ENCODE assay signal across 19 cellular contexts in genomic region chr16:74829637-74830036, GRCh38. TPM values are rescaled to one million over a fixed set of nuclear protein-coding genes. Genes with fewer than 3 reads are reported as not detected.
DNase-seq lines count a peak whose midpoint lies in the region; ATAC-seq, FAIRE-seq and TF ChIP-seq lines count a peak whose summit lies in the region.
"Had no signal": no experiment of that assay in that cellular context is flagged by ENCODE, and none has a peak within 500 bp of the region (broad histone marks: within the 10 kb centered on the region; RNA-seq: fewer than 3 reads in every experiment).

No MANE protein-coding gene starts in this region.

- CTCF ChIA-PET in HepG2 (lab: Yijun Ruan, JAX; ENCODE audit: low intra/inter-chr PET ratio, low total read pairs) = no interaction called here

- 17% methylated on average over 5 of the region's 5 CpGs for WGBS in HepG2 (ENCODE audit: low lambda C conversion rate)
- 30% methylated on average over 4 of the region's 5 CpGs for WGBS in right lobe of liver (ENCODE audit: insufficient coverage, low coverage, low lambda C conversion rate, missing lambda C conversion rate)
- WGBS in adrenal gland, 4 donors = 44 to 55% (median 52%) methylated on average over 5 of the region's 5 CpGs

- H3K36me3 ChIP-seq in HepG2 (replicated peaks in 1 of 2; ENCODE audit: control insufficient read depth in 1 of 2, insufficient read depth in 2 of 2, low read length in 2 of 2) (no peaks in the 10 kb centered on the region), right lobe of liver (no peaks in the 10 kb centered on the region), adrenal gland (replicated peaks in 1 of 2) (no peaks in the 10 kb centered on the region)
- H3K36me3 ChIP-seq: BE2C had no signal

- no peak overlapping the region for H3K4me2 ChIP-seq in HepG2 (ENCODE audit: low read depth, low read length)
- H3K4me2 ChIP-seq: GM23338 had no signal

- POLR2A ChIA-PET in HepG2 (lab: Yijun Ruan, JAX) = no interaction called here

- H3K27ac ChIP-seq in HepG2 (ENCODE audit: extremely low read length, insufficient read depth, low read length) = no peak overlapping the region
- H3K27ac ChIP-seq in right lobe of liver = no peak overlapping the region
- no peak overlapping the region for H3K27ac ChIP-seq in adrenal gland
- H3K27ac ChIP-seq: C4-2B had no signal

- no peaks in the 10 kb centered on the region for H3K9me3 ChIP-seq in HepG2 (ENCODE audit: low read length)
- no peaks in the 10 kb centered on the region for H3K9me3 ChIP-seq in right lobe of liver
- H3K9me3 ChIP-seq in adrenal gland (replicated peaks in 1 of 3) = peaks cover 0 to 11% (median 0%) of the 10 kb centered on the region in 3 donors
- H3K9me3 ChIP-seq: BE2C had no signal

- no peaks in the 10 kb centered on the region for H4K20me1 ChIP-seq in HepG2 (ENCODE audit: insufficient read depth, low read length)

- TF ChIP-seq RAD21 in HepG2 (CRISPR knock-in tag; IDR thresholded peaks at IDR 0.05) = no peak

- peak; percentile 28 for FAIRE-seq in HepG2 (lab: Jason Lieb, UNC)
- FAIRE-seq: D721Med, G401.6, GM12892 had no signal

- TF ChIP-seq POLR2A in HepG2 (IDR thresholded peaks at IDR 0.05; ENCODE audit: insufficient read depth in 1 of 2, low read depth in 2 of 2, low read length in 2 of 2) (no peak), right lobe of liver (IDR thresholded peaks at IDR 0.05) (no peak), adrenal gland (IDR thresholded peaks at IDR 0.05) (no peak)

- TF ChIP-seq EP300 in HepG2 (IDR thresholded peaks at IDR 0.05; ENCODE audit: low read depth in 2 of 2, low read length in 2 of 2) (no peak), HepG2 (CRISPR knock-in tag; IDR thresholded peaks at IDR 0.05; ENCODE audit: borderline replicate concordance) (no peak)

- in situ Hi-C loops in HepG2 (cut with HindIII; ENCODE audit: extremely low pct_ligation_motif_present, low pct_unique_long_range_greater_than_20kb) = no loop called here

- no peak overlapping the region for H3K9ac ChIP-seq in HepG2 (ENCODE audit: insufficient read depth, low read depth, low read length)

- intact Hi-C loops in HepG2 (cut with micrococcal nuclease; ENCODE audit: unreplicated experiment) (no loop called here), right lobe of liver (cut with DNase I) (no loop called here), adrenal gland (cut with DNase I) (no loop called here), left colon (cut with DNase I, micrococcal nuclease) (no loop called here)

- H3K79me2 ChIP-seq in HepG2 (ENCODE audit: insufficient read depth, low read length) = no peaks in the 10 kb centered on the region

- peaks cover 0 to 4% of the 10 kb centered on the region in 2 experiments; a peak in 1 of 5 replicates for H3K27me3 ChIP-seq in HepG2 (ENCODE audit: control insufficient read depth in 1 of 2, insufficient read depth in 2 of 2, low read length in 2 of 2)
- no peaks in the 10 kb centered on the region for H3K27me3 ChIP-seq in right lobe of liver
- no peaks in the 10 kb centered on the region for H3K27me3 ChIP-seq in adrenal gland

- DNase-seq in HepG2 (ENCODE audit: low spot score) (no peak), right lobe of liver (no peak), adrenal gland (peak in 4 of 7 donors; percentile 18 to 33 (median 26)), left colon (no peak), occipital lobe (lab: John Stamatoyannopoulos, UW) (no peak), LoVo (ENCODE audit: low spot score) (no peak)
- DNase-seq: BE2C; CD4-positive, alpha-beta memory T cell; DMS153; DMS79 treated with DMSO at 0.1 percent for 48 hours; EL; H7 had no signal

- no peak overlapping the region for H2AFZ ChIP-seq in HepG2 (ENCODE audit: low read length)
- H2AFZ ChIP-seq: GM23338 had no signal

- no peak for ATAC-seq in HepG2
- no peak for ATAC-seq in right lobe of liver
- peak; percentile 90 for ATAC-seq in left colon
- no peak for ATAC-seq in HG03439 (IDR thresholded peaks at IDR 0.05; ENCODE audit: unreplicated experiment)
- ATAC-seq: GM23338 had no signal

- no TSS peak for BruUV-seq in HepG2 (replicated peaks; lab: Mats Ljungman, UMichigan)

- TF ChIP-seq CTCF in HepG2 (CRISPR knock-in tag; IDR thresholded peaks at IDR 0.05) (no peak), right lobe of liver (IDR thresholded peaks at IDR 0.05) (no peak), adrenal gland (IDR thresholded peaks at IDR 0.05) (no peak)

- H3K4me1 ChIP-seq in HepG2 (ENCODE audit: insufficient read depth, low read length) (0 out of 2 replicates have a peak, but pooled peaks cover 8% of the 10 kb centered on the region), right lobe of liver (no peaks in the 10 kb centered on the region), adrenal gland (replicated peaks in 1 of 2) (peaks cover 0 to 4% of the 10 kb centered on the region in 2 donors)
- H3K4me1 ChIP-seq: BE2C had no signal

- H3K4me3 ChIP-seq in HepG2 (replicated peaks in 1 of 3; ENCODE audit: insufficient read depth in 1 of 3, low read depth in 2 of 3, low read length in 3 of 3) (no peak overlapping the region), right lobe of liver (no peak overlapping the region), adrenal gland (no peak overlapping the region)
- H3K4me3 ChIP-seq: GM23338 had no signal

TF ChIP-seq in HepG2, 621 proteins besides CTCF, POLR2A, EP300 and RAD21 (continues in another document):
- TF ChIP-seq ATF5 (CRISPR knock-in tag; IDR thresholded peaks at IDR 0.05; ENCODE audit: low read depth) (no peak), HNF4G (IDR thresholded peaks at IDR 0.05; ENCODE audit: borderline replicate concordance, low read depth, low read length) (peak; percentile 60), HNF4G (CRISPR knock-in tag; IDR thresholded peaks at IDR 0.05; ENCODE audit: borderline replicate concordance, low read depth) (no peak), UBTF (CRISPR knock-in tag; IDR thresholded peaks at IDR 0.05) (no peak), HNF4A (CRISPR knock-in tag; IDR thresholded peaks at IDR 0.05) (peak; percentile 72), CEBPB (IDR thresholded peaks at IDR 0.05; ENCODE audit: borderline replicate concordance, low read depth, low read length) (peak; percentile 77), GATAD2A (CRISPR knock-in tag; IDR thresholded peaks at IDR 0.05) (0 out of 2 replicates have a peak, but pooled peaks have one; percentile 19)

RNA-seq across cellular contexts. Expression of gene FA2H, which starts 55.0 kb away (rescaled TPM):
- total RNA-seq in HepG2 (2016; rRNA removed; fragmentation: Illumina TruSeq; extraction: Trizol) = not detected in 2 replicates
- total RNA-seq in HepG2 (2016; cell fraction: cytosol; rRNA removed; fragmentation: Illumina TruSeq; extraction: Trizol; ENCODE audit: low read depth) = not detected in 2 replicates
- not detected in 2 replicates for total RNA-seq in HepG2 (2016; cell fraction: insoluble cytoplasmic fraction; rRNA removed; fragmentation: Illumina TruSeq; extraction: Trizol)
- not detected in 2 replicates for total RNA-seq in HepG2 (2016; cell fraction: membrane; rRNA removed; fragmentation: Illumina TruSeq; extraction: Trizol)
- total RNA-seq in HepG2 (2016; cell fraction: nucleus; rRNA removed; fragmentation: Illumina TruSeq; extraction: Trizol) = not detected in 2 replicates
- 0.09 and 0.20 TPM in 2 replicates for polyA plus RNA-seq in HepG2 (2011; rRNA removed)
- 0.03 TPM in 1 of 2 replicates, not detected in the other for polyA plus RNA-seq in HepG2 (2011; cell fraction: cytosol; rRNA removed)
- 0.05 TPM in 1 of 2 replicates, not detected in the other for polyA plus RNA-seq in HepG2 (2011; cell fraction: nucleus; rRNA removed)
- polyA plus RNA-seq in HepG2 (2012) = 0.07 TPM in 1 of 2 replicates, not detected in the other
- not detected in 2 replicates for polyA plus RNA-seq in HepG2 (2016; cell fraction: cytosol; fragmentation: Illumina TruSeq; extraction: Trizol; ENCODE audit: low read depth)
- polyA plus RNA-seq in HepG2 (2016; cell fraction: insoluble cytoplasmic fraction; fragmentation: Illumina TruSeq; extraction: Trizol; ENCODE audit: low read depth) = 0.11 TPM in 1 of 2 replicates, not detected in the other
- polyA plus RNA-seq in HepG2 (2016; cell fraction: membrane; fragmentation: Illumina TruSeq; extraction: Trizol; ENCODE audit: low read depth) = not detected in 2 replicates
- polyA plus RNA-seq in HepG2 (2016; cell fraction: nucleus; fragmentation: Illumina TruSeq; extraction: Trizol; ENCODE audit: insufficient read depth, low read depth) = 0.38 TPM in 1 of 2 replicates, not detected in the other
- 42.8 TPM in 1 of 2 replicates, not detected in the other for polyA minus RNA-seq in HepG2 (2011; rRNA and poly(A)+ RNA removed; ENCODE audit: low replicate concordance)
- polyA minus RNA-seq in HepG2 (2011; cell fraction: cytosol; rRNA and poly(A)+ RNA removed) = 0.35 TPM in 1 of 2 replicates, not detected in the other
- polyA minus RNA-seq in HepG2 (2011; cell fraction: nucleus; rRNA and poly(A)+ RNA removed) = not detected in 2 replicates
- total RNA-seq in right lobe of liver = 1 to 10 TPM in 1 of 6 experiments, under 1 TPM in 2, not detected in 3; 0.19 to 1.2 (median 0.22) TPM
- total RNA-seq in adrenal gland = 1 to 10 TPM in 1 of 8 donors, under 1 TPM in 4, not detected in 3; 0.18 to 6.1 (median 0.39) TPM
- under 1 TPM in 2 of 3 donors, not detected in 1; 0.17 to 0.33 TPM for polyA plus RNA-seq in adrenal gland
- total RNA-seq in left colon = 10 to 100 TPM; 48.5 to 64.5 TPM
- 0.16 TPM for total RNA-seq in occipital lobe
- polyA plus RNA-seq: AG04450 had no signal

Comparison
In these comparisons a context has a peak if more than half of its experiments do, and no peak if none do; other contexts are left out.
1. DNase-seq: peak in adrenal gland (4 of 7); none in HepG2 (single experiment), right lobe of liver (0 of 3), left colon (0 of 2), occipital lobe (single experiment) and LoVo (single experiment).
2. RNA of gene FA2H, which starts 55.0 kb away (total RNA-seq): 48.5 to 64.5 TPM in left colon; not detected in HepG2, 0.18 to 6.1 TPM in adrenal gland, 0.19 to 1.2 TPM in right lobe of liver and 0.16 TPM in occipital lobe (single experiment); every median in the first group is over 4 times any median in the second.